28 cellular contexts compared by ENCODE assay signal in the genomic region with DNA sequence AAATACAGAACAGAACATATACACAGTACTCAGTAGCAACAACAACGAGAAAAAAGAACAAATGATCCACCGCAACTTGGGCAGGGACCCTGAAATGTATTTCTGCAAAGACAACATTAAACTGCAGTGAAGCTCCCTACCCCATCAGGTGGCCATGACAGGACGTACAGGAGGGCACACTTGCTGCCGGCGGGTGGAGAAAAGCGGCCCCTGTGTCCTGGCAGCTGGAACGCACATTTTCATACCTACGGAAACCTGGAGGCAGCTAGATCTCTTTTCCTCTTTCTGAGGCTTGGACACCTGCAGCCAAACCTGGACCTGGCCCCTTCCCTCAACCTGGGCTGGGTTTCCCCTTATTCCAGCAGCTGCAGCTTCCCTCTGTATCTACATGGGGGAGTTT.
"Had no signal": no experiment of that assay in that cellular context is flagged by ENCODE, and none has a peak within 500 bp of the region (broad histone marks: within the 10 kb centered on the region; RNA-seq: fewer than 3 reads in every experiment).

No MANE protein-coding gene starts in this region.

- DNase-seq: activated CD4-positive, alpha-beta memory T cell treated with anti-CD3 and anti-CD28 coated beads for 36 hours; activated CD4-positive, alpha-beta T cell treated with anti-CD3 and anti-CD28 coated beads for 36 hours; activated CD4-positive, alpha-beta T cell treated with anti-CD3 and anti-CD28 coated beads, Interleukin-2, amount 10 ng/mL, durations not matched to agents 24 days and 14 days; activated CD4-positive, CD25-positive, alpha-beta regulatory T cell; activated CD4-positive, CD25-positive, alpha-beta regulatory T cell treated with anti-CD3 and anti-CD28 coated beads, Interleukin-2, amount 50 U/mL, for 72 hours; activated CD8-positive, alpha-beta memory T cell treated with anti-CD3 and anti-CD28 coated beads, Interleukin-2, amount 10 ng/mL, durations not matched to agents 7 days and 5 days; activated CD8-positive, alpha-beta memory T cell treated with anti-CD3 and anti-CD28 coated beads, Interleukin-2, amount 50 U/mL, for 4 hours; activated CD8-positive, alpha-beta T cell treated with anti-CD3 and anti-CD28 coated beads, Interleukin-2, amount 10 ng/mL, durations not matched to agents 7 days and 5 days; activated effector memory CD4-positive, alpha-beta T cell treated with anti-CD3 and anti-CD28 coated beads, Interleukin-2, amount 50 U/mL, for 16 hours; activated naive CD4-positive, alpha-beta T cell treated with anti-CD3 and anti-CD28 coated beads for 36 hours; activated naive CD8-positive, alpha-beta T cell treated with anti-CD3 and anti-CD28 coated beads for 36 hours; activated T-cell treated with anti-CD3 and anti-CD28 coated beads, Interleukin-2, amount 50 U/mL, for 1 hour; activated T-cell treated with anti-CD3 and anti-CD28 coated beads, Interleukin-2, amount 50 U/mL, for 48 hours; central memory CD4-positive, alpha-beta T cell; cerebellar nuclear complex; colonic mucosa; dermis blood vessel endothelial cell; effector CD4-positive, alpha-beta T cell; effector memory CD8-positive, alpha-beta T cell; esophagus squamous epithelium; foreskin melanocyte; heart right ventricle; hippocampal formation; T-helper 2 cell had no signal

- ATAC-seq: activated CD4-positive, alpha-beta T cell treated with anti-CD3 and anti-CD28 coated beads for 36 hours; activated CD8-positive, alpha-beta memory T cell treated with anti-CD3 and anti-CD28 coated beads, Interleukin-2, amount 10 ng/mL, durations not matched to agents 7 days and 5 days; activated CD8-positive, alpha-beta T cell treated with anti-CD3 and anti-CD28 coated beads, Interleukin-2, amount 10 ng/mL, durations not matched to agents 7 days and 5 days; effector memory CD8-positive, alpha-beta T cell; gastroesophageal sphincter; heart right ventricle had no signal

- H3K27ac ChIP-seq: ascending aorta, breast epithelium, cardiac muscle cell, colonic mucosa, esophagus squamous epithelium, gastroesophageal sphincter, heart right ventricle had no signal

- H3K4me3 ChIP-seq: ascending aorta, breast epithelium, cardiac muscle cell, colonic mucosa, esophagus squamous epithelium, gastroesophageal sphincter, heart right ventricle had no signal
